17 cellular contexts compared by ENCODE assay signal in genomic region chr10:77038412-77038806, GRCh38.
A peak's percentile ranks its signal among the peaks of the same experiment; 100 is the strongest.
DNase-seq lines count a peak whose midpoint lies in the region; ATAC-seq and TF ChIP-seq lines count a peak whose summit lies in the region.
"Had no signal": no experiment of that assay in that cellular context is flagged by ENCODE, and none has a peak within 500 bp of the region (broad histone marks: within the 10 kb centered on the region; RNA-seq: fewer than 3 reads in every experiment).

No MANE protein-coding gene starts in this region.

- H3K4me3 Mint-ChIP-seq in stimulated activated memory B cell treated with anti-CD40 and anti-IgM and Interleukin-4, amounts not matched to agents 10 μg/mL and 1 μg/mL and 100 μg/mL, for 72 hours, result no peak overlapping the region
- H3K4me3 Mint-ChIP-seq: CD8-positive, alpha-beta memory T cell had no signal

- no peak overlapping the region for H3K4me3 ChIP-seq in HCT116 (replicated peaks in 1 of 2; ENCODE audit: low read depth in 1 of 2, low read length in 2 of 2)
- no peak overlapping the region for H3K4me3 ChIP-seq in transverse colon
- H3K4me3 ChIP-seq: GM12878, GM23248, PC-9, SJCRH30 had no signal

- H3K9ac ChIP-seq in HCT116 (ENCODE audit: low read length), result no peak overlapping the region
- H3K9ac ChIP-seq: GM23248 had no signal

- H3K27ac ChIP-seq in HCT116 (ENCODE audit: low read depth, low read length) (no peak overlapping the region), transverse colon (no peak overlapping the region)
- H3K27ac ChIP-seq: GM23248, PC-9, SJCRH30 had no signal

- RAD21 ChIA-PET in HCT116 (lab: Charles Lee; ENCODE audit: low non-redundant PET in 1 of 2, low total read pairs in 2 of 2, uncharacterized antibody in 2 of 2, unreplicated experiment in 2 of 2), result no interaction called here

- no peak for ATAC-seq in HCT116
- ATAC-seq in stimulated activated memory B cell treated with anti-CD40 and anti-IgM and Interleukin-4, amounts not matched to agents 10 μg/mL and 1 μg/mL and 100 μg/mL, for 72 hours, result no peak
- no peak for ATAC-seq in HG03135 (IDR thresholded peaks at IDR 0.05; ENCODE audit: unreplicated experiment)

- no peak overlapping the region for H3K27ac Mint-ChIP-seq in stimulated activated memory B cell treated with anti-CD40 and anti-IgM and Interleukin-4, amounts not matched to agents 10 μg/mL and 1 μg/mL and 100 μg/mL, for 72 hours

- TF ChIP-seq RAD21 in HCT116 (IDR thresholded peaks at IDR 0.05; ENCODE audit: low read depth), result no peak

- H3K36me3 ChIP-seq in HCT116 (ENCODE audit: control insufficient read depth in 1 of 2, insufficient read depth in 2 of 2, low read length in 2 of 2) (no peaks in the 10 kb centered on the region), transverse colon (no peaks in the 10 kb centered on the region)
- H3K36me3 ChIP-seq: SJCRH30 had no signal

- H3K9me2 ChIP-seq in HCT116 (ENCODE audit: insufficient read depth), result no peaks in the 10 kb centered on the region

- no peaks in the 10 kb centered on the region for H3K79me2 ChIP-seq in HCT116 (ENCODE audit: insufficient read depth, low read length)

- no peak for DNase-seq in HCT116 (ENCODE audit: low read depth, low spot score)
- peak; percentile 20 for DNase-seq in NCI-H69 (lab: John Stamatoyannopoulos, UW)
- DNase-seq in iris pigment epithelial cell (ENCODE audit: low read depth), result peak; percentile 14
- DNase-seq in transverse colon, result no peak
- no peak for DNase-seq in hepatic stellate cell (ENCODE audit: low spot score)
- DNase-seq: CD8-positive, alpha-beta memory T cell; GDM1; GM23248; Karpas-422; NCI-H1694 treated with DMSO at 0.1 percent for 48 hours; NCI-H446; SJCRH30; SW 1271 had no signal

- no peaks in the 10 kb centered on the region for H3K9me3 ChIP-seq in HCT116 (ENCODE audit: control insufficient read depth in 1 of 2, insufficient read depth in 1 of 2, low read depth in 1 of 2, low read length in 2 of 2)
- no peaks in the 10 kb centered on the region for H3K9me3 ChIP-seq in transverse colon
- H3K9me3 ChIP-seq: SJCRH30 had no signal

- no peaks in the 10 kb centered on the region for H4K20me1 ChIP-seq in HCT116 (ENCODE audit: insufficient read depth)

- no peak for TF ChIP-seq EP300 in transverse colon (IDR thresholded peaks at IDR 0.05; ENCODE audit: low read depth)

- 80 to 87% methylated on average over 1 to 4 of the region's 4 CpGs for WGBS in transverse colon (ENCODE audit: low coverage in 1 of 2), 2 donors

- H3K4me1 Mint-ChIP-seq in stimulated activated memory B cell treated with anti-CD40 and anti-IgM and Interleukin-4, amounts not matched to agents 10 μg/mL and 1 μg/mL and 100 μg/mL, for 72 hours, result peaks cover 5% of the 10 kb centered on the region

- no peaks in the 10 kb centered on the region for H3K4me1 ChIP-seq in HCT116 (ENCODE audit: control insufficient read depth in 1 of 2, insufficient read depth in 2 of 2, low read length in 2 of 2)
- no peaks in the 10 kb centered on the region for H3K4me1 ChIP-seq in transverse colon
- H3K4me1 ChIP-seq: SJCRH30 had no signal

- CTCF ChIA-PET in HCT116 (lab: Charles Lee), result no interaction called here

- BruUV-seq in HCT116 (replicated peaks; lab: Mats Ljungman, UMichigan), result no TSS peak

- H3K27me3 ChIP-seq in HCT116 (ENCODE audit: insufficient read depth, low read length), result peaks cover 36% of the 10 kb centered on the region
- no peaks in the 10 kb centered on the region for H3K27me3 ChIP-seq in transverse colon
- H3K27me3 ChIP-seq: SJCRH30 had no signal

- no peaks in the 10 kb centered on the region for H3K27me3 Mint-ChIP-seq in stimulated activated memory B cell treated with anti-CD40 and anti-IgM and Interleukin-4, amounts not matched to agents 10 μg/mL and 1 μg/mL and 100 μg/mL, for 72 hours

- POLR2A ChIA-PET in HCT116 (lab: Charles Lee), result no interaction called here

- H2AFZ ChIP-seq in HCT116 (ENCODE audit: low read depth, low read length, poor library complexity, severe bottlenecking), result no peak overlapping the region
- H2AFZ ChIP-seq: GM23248, PC-9 had no signal

- H3K36me3 Mint-ChIP-seq in stimulated activated memory B cell treated with anti-CD40 and anti-IgM and Interleukin-4, amounts not matched to agents 10 μg/mL and 1 μg/mL and 100 μg/mL, for 72 hours, result no peaks in the 10 kb centered on the region
- H3K36me3 Mint-ChIP-seq: CD8-positive, alpha-beta memory T cell had no signal

- no peak for TF ChIP-seq CTCF in HCT116 (IDR thresholded peaks at IDR 0.05 in 2 of 3, conservative IDR thresholded peaks at IDR 0.05 in 1 of 3; ENCODE audit: borderline replicate concordance in 1 of 3, insufficient read depth in 1 of 3, low read depth in 2 of 3, low read length in 2 of 3)
- no peak for TF ChIP-seq CTCF in transverse colon (IDR thresholded peaks at IDR 0.05)

- TF ChIP-seq POLR2A in HCT116 (IDR thresholded peaks at IDR 0.05; ENCODE audit: borderline replicate concordance, extremely low read depth, insufficient read depth, insufficient read length), result no peak
- no peak for TF ChIP-seq POLR2A in transverse colon (IDR thresholded peaks at IDR 0.05)

- intact Hi-C loops in HCT116 (cut with micrococcal nuclease) (no loop called here), transverse colon (cut with DNase I; ENCODE audit: low total_unique reads) (no loop called here)

- H3K4me2 ChIP-seq in HCT116 (ENCODE audit: low read length), result no peak overlapping the region
- H3K4me2 ChIP-seq: PC-9 had no signal

- no peaks in the 10 kb centered on the region for H3K9me3 Mint-ChIP-seq in stimulated activated memory B cell treated with anti-CD40 and anti-IgM and Interleukin-4, amounts not matched to agents 10 μg/mL and 1 μg/mL and 100 μg/mL, for 72 hours
- H3K9me3 Mint-ChIP-seq: CD8-positive, alpha-beta memory T cell had no signal

- in situ Hi-C loops in transverse colon (cut with MboI; ENCODE audit: low pct_ligation_motif_present in 1 of 4, low pct_unique_long_range_greater_than_20kb in 1 of 4, low sequenced_read_pairs in 3 of 4), result no loop called here

TF ChIP-seq in HCT116, 20 proteins besides CTCF, POLR2A, EP300 and RAD21:
- TF ChIP-seq JUND (IDR thresholded peaks at IDR 0.05) (no peak), CEBPB (IDR thresholded peaks at IDR 0.05; ENCODE audit: low read depth) (0 out of 2 replicates have a peak, but pooled peaks have one; percentile 12)

Comparison
In these comparisons a context has a peak if more than half of its experiments do, and no peak if none do; other contexts are left out.
1. DNase-seq: peak in NCI-H69 (single experiment) and iris pigment epithelial cell (single experiment); none in HCT116 (single experiment), transverse colon (single experiment) and hepatic stellate cell (single experiment).